Comparison of ENCODE assay signal across 23 cellular contexts in the genomic region with DNA sequence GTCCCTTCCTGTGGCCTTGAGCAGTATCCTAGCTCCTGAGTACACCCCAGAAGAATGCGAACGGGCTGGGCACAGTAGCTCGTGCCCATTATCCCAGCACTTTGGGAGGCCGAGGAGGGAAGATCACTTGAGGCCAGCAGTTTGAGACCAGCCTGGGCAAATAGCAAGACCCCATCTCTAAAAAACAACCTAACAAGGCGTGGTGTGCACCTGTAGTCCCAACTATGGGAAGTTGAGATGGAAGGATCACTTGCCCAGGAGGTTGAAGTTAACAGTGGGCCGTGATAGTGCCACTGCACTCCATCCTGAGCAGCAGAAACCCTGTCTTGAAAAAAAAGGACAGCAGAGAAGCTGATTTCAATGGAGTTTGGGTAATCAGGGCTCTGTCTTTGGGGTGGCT. TPM values are rescaled to one million over a fixed set of nuclear protein-coding genes. Genes with fewer than 3 reads are reported as not detected.
A peak's percentile ranks its signal among the peaks of the same experiment; 100 is the strongest.
DNase-seq lines count a peak whose midpoint lies in the region; ATAC-seq and TF ChIP-seq lines count a peak whose summit lies in the region.
"Had no signal": no experiment of that assay in that cellular context is flagged by ENCODE, and none has a peak within 500 bp of the region (broad histone marks: within the 10 kb centered on the region; RNA-seq: fewer than 3 reads in every experiment).

No MANE protein-coding gene starts in this region.

- no peak for ATAC-seq in GM18498 (IDR thresholded peaks at IDR 0.05; ENCODE audit: unreplicated experiment)
- ATAC-seq: lower lobe of right lung, Right ventricle myocardium inferior had no signal

- no peak overlapping the region for H3K9ac ChIP-seq in SK-N-MC (ENCODE audit: insufficient read length)

- no peaks in the 10 kb centered on the region for H3K27me3 ChIP-seq in spleen (replicated peaks in 1 of 7)
- H3K27me3 ChIP-seq: MG63, neutrophil had no signal

- no peak overlapping the region for H3K4me3 ChIP-seq in SK-N-MC
- no peak overlapping the region for H3K4me3 ChIP-seq in spleen
- H3K4me3 ChIP-seq: lower lobe of right lung, MG63 had no signal

- H3K4me1 Mint-ChIP-seq in neural crest cell, result peaks cover 23% of the 10 kb centered on the region

- TF ChIP-seq CTCF in neural crest cell (conservative IDR thresholded peaks at IDR 0.05) (no peak), spleen (IDR thresholded peaks at IDR 0.05 in 8 of 11, conservative IDR thresholded peaks at IDR 0.05 in 3 of 11) (no peak)

- intact Hi-C loops in spleen (cut with DNase I; ENCODE audit: low total_unique reads), result no loop called here

- H3K9me3 ChIP-seq in SK-N-MC (ENCODE audit: low read depth, low read length), result no peaks in the 10 kb centered on the region
- H3K9me3 ChIP-seq in spleen, result no peaks in the 10 kb centered on the region
- H3K9me3 ChIP-seq: Caco-2, lower lobe of right lung, MG63, neutrophil had no signal

- 0 out of 2 replicates have a peak overlapping the region, but pooled peaks have one; percentile 36 for H3K27ac ChIP-seq in SK-N-MC
- no peak overlapping the region for H3K27ac ChIP-seq in spleen
- H3K27ac ChIP-seq: lower lobe of right lung, neutrophil had no signal

- peaks cover 15 to 45% (median 33%) of the 10 kb centered on the region in 6 donors for H3K4me1 ChIP-seq in spleen

- H3K27me3 Mint-ChIP-seq in neural crest cell (ENCODE audit: low read depth), result no peaks in the 10 kb centered on the region
- H3K27me3 Mint-ChIP-seq: activated CD4-positive, alpha-beta memory T cell treated with anti-CD3 and anti-CD28 coated beads for 36 hours had no signal

- peak; percentile 64 for DNase-seq in activated CD8-positive, alpha-beta memory T cell treated with anti-CD3 and anti-CD28 coated beads for 24 hours
- no peak for DNase-seq in activated CD8-positive, alpha-beta memory T cell treated with anti-CD3 and anti-CD28 coated beads, Interleukin-2, amount 50 U/mL, for 4 hours
- DNase-seq in SK-N-MC (ENCODE audit: low read depth, low spot score), result no peak
- DNase-seq in neural crest cell (ENCODE audit: low read depth, low spot score), result no peak
- no peak for DNase-seq in spleen
- no peak for DNase-seq in MV-4-11 (lab: John Stamatoyannopoulos, UW)
- DNase-seq: ACHN; activated CD4-positive, alpha-beta memory T cell treated with anti-CD3 and anti-CD28 coated beads for 36 hours; activated naive CD4-positive, alpha-beta T cell treated with anti-CD3 and anti-CD28 coated beads, Interleukin-2, amount 50 U/mL, for 16 hours; C1 segment of cervical spinal cord; Caco-2; cerebellar nuclear complex; kidney; lower lobe of right lung; MG63; NCI-H2081 treated with DMSO at 0.1 percent for 48 hours; NCI-H446; OCI-M1; T1000 had no signal

- H3K4me3 Mint-ChIP-seq in neural crest cell, result peak overlapping the region; percentile 89

- peaks cover 5% of the 10 kb centered on the region for H3K36me3 Mint-ChIP-seq in neural crest cell (ENCODE audit: low read depth)

- TF ChIP-seq POLR2A in GM19099 (IDR thresholded peaks at IDR 0.05; ENCODE audit: extremely low read depth, insufficient read length, low read depth) (peak; percentile 7), spleen (IDR thresholded peaks at IDR 0.05) (no peak)

- H3K36me3 ChIP-seq in SK-N-MC (ENCODE audit: insufficient read depth, low read length) (peaks cover 39% of the 10 kb centered on the region), spleen (peaks cover 0 to 48% (median 31%) of the 10 kb centered on the region in 6 donors)

- H3K9me3 Mint-ChIP-seq in neural crest cell, result no peaks in the 10 kb centered on the region
- H3K9me3 Mint-ChIP-seq: activated CD4-positive, alpha-beta memory T cell treated with anti-CD3 and anti-CD28 coated beads for 36 hours had no signal

- H3K27ac Mint-ChIP-seq in neural crest cell (ENCODE audit: unreplicated experiment), result no peak overlapping the region

- 85 to 91% (median 89%) methylated on average over 6 of the region's 6 CpGs for WGBS in spleen, 5 donors

RNA-seq across cellular contexts. Expression of gene RPLP2, which starts 3.3 kb away (rescaled TPM):
- 1,810 and 1,830 TPM in 2 replicates for total RNA-seq in neural crest cell
- total RNA-seq in spleen, result 1,000 to 10,000 TPM in 4 of 7 donors, 100 to 1,000 TPM in 3; 514 to 2,829 (median 2,309) TPM
- 1,000 to 10,000 TPM; 3,174 to 3,944 (median 3,784) TPM for polyA plus RNA-seq in spleen

RNA-seq across cellular contexts. Expression of gene PNPLA2, which starts 5.7 kb away (rescaled TPM):
- total RNA-seq in neural crest cell, result 27.0 and 34.5 TPM in 2 replicates
- 100 to 1,000 TPM in 5 of 7 donors, 10 to 100 TPM in 2; 65.8 to 131 (median 113) TPM for total RNA-seq in spleen
- polyA plus RNA-seq in spleen, result 100 to 1,000 TPM in 1 of 3 donors, 10 to 100 TPM in 2; 46.3 to 103 (median 75.0) TPM

RNA-seq across cellular contexts. Expression of gene PIDD1, which starts 8.0 kb away (rescaled TPM):
- 30.7 and 37.9 TPM in 2 replicates for total RNA-seq in neural crest cell
- 10 to 100 TPM; 18.1 to 26.4 (median 19.3) TPM for total RNA-seq in spleen
- polyA plus RNA-seq in spleen, result 10 to 100 TPM; 16.8 to 42.7 (median 32.8) TPM

RNA-seq across cellular contexts. Expression of gene CRACR2B, which starts 14.7 kb away (rescaled TPM):
- total RNA-seq in neural crest cell, result 1.6 and 2.7 TPM in 2 replicates
- total RNA-seq in spleen, result 10 to 100 TPM; 10.2 to 28.0 (median 15.3) TPM
- polyA plus RNA-seq in spleen, result 10 to 100 TPM in 2 of 3 donors, 1 to 10 TPM in 1; 6.1 to 34.1 (median 12.6) TPM

RNA-seq across cellular contexts. Expression of gene SLC25A22, which starts 15.0 kb away (rescaled TPM):
- total RNA-seq in neural crest cell (53.4 and 54.6 TPM in 2 replicates), spleen (10 to 100 TPM in 6 of 7 donors, 1 to 10 TPM in 1; 8.9 to 23.2 (median 14.5) TPM)
- 10 to 100 TPM in 1 of 3 donors, 1 to 10 TPM in 2; 6.3 to 14.5 (median 8.5) TPM for polyA plus RNA-seq in spleen
